Comparison of ENCODE assay signal across 1 cellular context in genomic region chr5:138213161-138214029, GRCh38.
A peak's percentile ranks its signal among the peaks of the same experiment; 100 is the strongest.
TF ChIP-seq lines count a peak whose summit lies in the region.

A gene with protein sequence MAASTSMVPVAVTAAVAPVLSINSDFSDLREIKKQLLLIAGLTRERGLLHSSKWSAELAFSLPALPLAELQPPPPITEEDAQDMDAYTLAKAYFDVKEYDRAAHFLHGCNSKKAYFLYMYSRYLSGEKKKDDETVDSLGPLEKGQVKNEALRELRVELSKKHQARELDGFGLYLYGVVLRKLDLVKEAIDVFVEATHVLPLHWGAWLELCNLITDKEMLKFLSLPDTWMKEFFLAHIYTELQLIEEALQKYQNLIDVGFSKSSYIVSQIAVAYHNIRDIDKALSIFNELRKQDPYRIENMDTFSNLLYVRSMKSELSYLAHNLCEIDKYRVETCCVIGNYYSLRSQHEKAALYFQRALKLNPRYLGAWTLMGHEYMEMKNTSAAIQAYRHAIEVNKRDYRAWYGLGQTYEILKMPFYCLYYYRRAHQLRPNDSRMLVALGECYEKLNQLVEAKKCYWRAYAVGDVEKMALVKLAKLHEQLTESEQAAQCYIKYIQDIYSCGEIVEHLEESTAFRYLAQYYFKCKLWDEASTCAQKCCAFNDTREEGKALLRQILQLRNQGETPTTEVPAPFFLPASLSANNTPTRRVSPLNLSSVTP (minus strand): TSS chr5:138213323. CDS start chr5:138213312, 11 bp downstream.

TF ChIP-seq in K562, 482 proteins besides CTCF, POLR2A, EP300 and RAD21 (continued from another document and continues in another):
- TF ChIP-seq, protein P1, sequence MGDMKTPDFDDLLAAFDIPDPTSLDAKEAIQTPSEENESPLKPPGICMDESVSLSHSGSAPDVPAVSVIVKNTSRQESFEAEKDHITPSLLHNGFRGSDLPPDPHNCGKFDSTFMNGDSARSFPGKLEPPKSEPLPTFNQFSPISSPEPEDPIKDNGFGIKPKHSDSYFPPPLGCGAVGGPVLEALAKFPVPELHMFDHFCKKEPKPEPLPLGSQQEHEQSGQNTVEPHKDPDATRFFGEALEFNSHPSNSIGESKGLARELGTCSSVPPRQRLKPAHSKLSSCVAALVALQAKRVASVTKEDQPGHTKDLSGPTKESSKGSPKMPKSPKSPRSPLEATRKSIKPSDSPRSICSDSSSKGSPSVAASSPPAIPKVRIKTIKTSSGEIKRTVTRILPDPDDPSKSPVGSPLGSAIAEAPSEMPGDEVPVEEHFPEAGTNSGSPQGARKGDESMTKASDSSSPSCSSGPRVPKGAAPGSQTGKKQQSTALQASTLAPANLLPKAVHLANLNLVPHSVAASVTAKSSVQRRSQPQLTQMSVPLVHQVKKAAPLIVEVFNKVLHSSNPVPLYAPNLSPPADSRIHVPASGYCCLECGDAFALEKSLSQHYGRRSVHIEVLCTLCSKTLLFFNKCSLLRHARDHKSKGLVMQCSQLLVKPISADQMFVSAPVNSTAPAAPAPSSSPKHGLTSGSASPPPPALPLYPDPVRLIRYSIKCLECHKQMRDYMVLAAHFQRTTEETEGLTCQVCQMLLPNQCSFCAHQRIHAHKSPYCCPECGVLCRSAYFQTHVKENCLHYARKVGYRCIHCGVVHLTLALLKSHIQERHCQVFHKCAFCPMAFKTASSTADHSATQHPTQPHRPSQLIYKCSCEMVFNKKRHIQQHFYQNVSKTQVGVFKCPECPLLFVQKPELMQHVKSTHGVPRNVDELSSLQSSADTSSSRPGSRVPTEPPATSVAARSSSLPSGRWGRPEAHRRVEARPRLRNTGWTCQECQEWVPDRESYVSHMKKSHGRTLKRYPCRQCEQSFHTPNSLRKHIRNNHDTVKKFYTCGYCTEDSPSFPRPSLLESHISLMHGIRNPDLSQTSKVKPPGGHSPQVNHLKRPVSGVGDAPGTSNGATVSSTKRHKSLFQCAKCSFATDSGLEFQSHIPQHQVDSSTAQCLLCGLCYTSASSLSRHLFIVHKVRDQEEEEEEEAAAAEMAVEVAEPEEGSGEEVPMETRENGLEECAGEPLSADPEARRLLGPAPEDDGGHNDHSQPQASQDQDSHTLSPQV (IDR thresholded peaks at IDR 0.05), result no peak
- TF ChIP-seq NR4A1 (CRISPR knock-in tag; IDR thresholded peaks at IDR 0.05) (no peak), NR4A1 (tag; IDR thresholded peaks at IDR 0.05) (no peak), ZNF764 (CRISPR knock-in tag; IDR thresholded peaks at IDR 0.05; ENCODE audit: low read depth) (no peak), BRCA1 (IDR thresholded peaks at IDR 0.05) (no peak), BRCA1 (CRISPR knock-in tag; IDR thresholded peaks at IDR 0.05) (no peak), SAFB2 (IDR thresholded peaks at IDR 0.05; ENCODE audit: borderline replicate concordance, low read depth, low read length, severe bottlenecking) (no peak), ARID2 (IDR thresholded peaks at IDR 0.05) (no peak), FOXJ3 (CRISPR knock-in tag; IDR thresholded peaks at IDR 0.05) (no peak), KLF16 (IDR thresholded peaks at IDR 0.05) (no peak), CAMTA2 (CRISPR knock-in tag; conservative IDR thresholded peaks at IDR 0.05) (no peak), RNF2 (IDR thresholded peaks at IDR 0.05) (no peak), CREB3L1 (IDR thresholded peaks at IDR 0.05; ENCODE audit: borderline replicate concordance, low read depth) (0 out of 2 replicates have a peak, but pooled peaks have one; percentile 11), PKNOX1 (IDR thresholded peaks at IDR 0.05) (peak; percentile 94), XRCC5 (IDR thresholded peaks at IDR 0.05; ENCODE audit: low read depth, low read length) (0 out of 2 replicates have a peak, but pooled peaks have one; percentile 16), RBM15 (IDR thresholded peaks at IDR 0.05; ENCODE audit: insufficient read depth, low read length) (no peak), TAL1 (IDR thresholded peaks at IDR 0.05) (no peak; the same call in 1 of the 2 replicates), HSF4 (CRISPR knock-in tag; IDR thresholded peaks at IDR 0.05; ENCODE audit: borderline replicate concordance) (no peak), BACH1 (tag; IDR thresholded peaks at IDR 0.05) (no peak), PPARD (CRISPR knock-in tag; IDR thresholded peaks at IDR 0.05) (no peak), ZNF41 (CRISPR knock-in tag; conservative IDR thresholded peaks at IDR 0.05) (0 out of 2 replicates have a peak, but pooled peaks have one; percentile 17), ZNF253 (CRISPR knock-in tag; conservative IDR thresholded peaks at IDR 0.05) (no peak), TFAM (CRISPR knock-in tag; conservative IDR thresholded peaks at IDR 0.05) (no peak), ZNF165 (CRISPR knock-in tag; IDR thresholded peaks at IDR 0.05; ENCODE audit: borderline replicate concordance) (no peak), SNRNP70 (optimal IDR thresholded peaks at IDR 0.05; ENCODE audit: low read depth, low read length) (no peak), NFIC (IDR thresholded peaks at IDR 0.05) (no peak), SP2 (IDR thresholded peaks at IDR 0.05; ENCODE audit: extremely low read depth, low read depth, low read length, poor library complexity, severe bottlenecking) (peak; percentile 39), SMAD1 (IDR thresholded peaks at IDR 0.05; ENCODE audit: low read depth, low read length, partially characterized antibody) (peak; percentile 54), FOXA3 (CRISPR knock-in tag; conservative IDR thresholded peaks at IDR 0.05 in 1 of 2, IDR thresholded peaks at IDR 0.05 in 1 of 2) (no peak), ZNF277 (CRISPR knock-in tag; IDR thresholded peaks at IDR 0.05; ENCODE audit: borderline replicate concordance) (no peak), LCOR (CRISPR knock-in tag; IDR thresholded peaks at IDR 0.05) (peak; percentile 57; the same call in 1 of the 2 replicates), NR3C1 (CRISPR knock-in tag; IDR thresholded peaks at IDR 0.05) (no peak), SREBF1 (IDR thresholded peaks at IDR 0.05; ENCODE audit: borderline replicate concordance, low read depth, low read length) (no peak), PHF8 (IDR thresholded peaks at IDR 0.05; ENCODE audit: borderline replicate concordance, low read length) (peak; percentile 98), SRSF9 (IDR thresholded peaks at IDR 0.05; ENCODE audit: borderline replicate concordance, low read depth, low read length) (no peak), ZNF143 (CRISPR knock-in tag; IDR thresholded peaks at IDR 0.05) (no peak), XRCC4 (IDR thresholded peaks at IDR 0.05; ENCODE audit: extremely low read depth, insufficient read depth, insufficient read length) (no peak), ZNF217 (CRISPR knock-in tag; IDR thresholded peaks at IDR 0.05) (no peak), HNRNPLL (IDR thresholded peaks at IDR 0.05; ENCODE audit: low read depth, low read length, poor library complexity, severe bottlenecking) (no peak), NFXL1 (CRISPR knock-in tag; IDR thresholded peaks at IDR 0.05) (no peak), NFYB (IDR thresholded peaks at IDR 0.05; ENCODE audit: extremely low read depth, insufficient read length) (peak; percentile 77), NFRKB (IDR thresholded peaks at IDR 0.05; ENCODE audit: low read depth) (peak; percentile 89), FOXJ2 (tag; IDR thresholded peaks at IDR 0.05) (no peak), RBBP5 (IDR thresholded peaks at IDR 0.05; ENCODE audit: borderline replicate concordance, insufficient read depth, low read length, poor library complexity, severe bottlenecking) (peak; percentile 90), CBFA2T2 (conservative IDR thresholded peaks at IDR 0.05) (no peak), HNRNPH1 (optimal IDR thresholded peaks at IDR 0.05; ENCODE audit: low read depth, low read length) (no peak), C11orf30 (IDR thresholded peaks at IDR 0.05; ENCODE audit: low read depth) (peak; percentile 99), MTA3 (IDR thresholded peaks at IDR 0.05; ENCODE audit: borderline replicate concordance) (no peak; the same call in 1 of the 2 replicates), WHSC1 (IDR thresholded peaks at IDR 0.05; ENCODE audit: low read length) (no peak)
- TF ChIP-seq, protein P2, sequence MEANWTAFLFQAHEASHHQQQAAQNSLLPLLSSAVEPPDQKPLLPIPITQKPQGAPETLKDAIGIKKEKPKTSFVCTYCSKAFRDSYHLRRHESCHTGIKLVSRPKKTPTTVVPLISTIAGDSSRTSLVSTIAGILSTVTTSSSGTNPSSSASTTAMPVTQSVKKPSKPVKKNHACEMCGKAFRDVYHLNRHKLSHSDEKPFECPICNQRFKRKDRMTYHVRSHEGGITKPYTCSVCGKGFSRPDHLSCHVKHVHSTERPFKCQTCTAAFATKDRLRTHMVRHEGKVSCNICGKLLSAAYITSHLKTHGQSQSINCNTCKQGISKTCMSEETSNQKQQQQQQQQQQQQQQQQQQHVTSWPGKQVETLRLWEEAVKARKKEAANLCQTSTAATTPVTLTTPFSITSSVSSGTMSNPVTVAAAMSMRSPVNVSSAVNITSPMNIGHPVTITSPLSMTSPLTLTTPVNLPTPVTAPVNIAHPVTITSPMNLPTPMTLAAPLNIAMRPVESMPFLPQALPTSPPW (CRISPR knock-in tag; IDR thresholded peaks at IDR 0.05), result peak; percentile 25; the same call in 1 of the 2 replicates
- TF ChIP-seq, protein P3, sequence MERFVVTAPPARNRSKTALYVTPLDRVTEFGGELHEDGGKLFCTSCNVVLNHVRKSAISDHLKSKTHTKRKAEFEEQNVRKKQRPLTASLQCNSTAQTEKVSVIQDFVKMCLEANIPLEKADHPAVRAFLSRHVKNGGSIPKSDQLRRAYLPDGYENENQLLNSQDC (CRISPR knock-in tag; IDR thresholded peaks at IDR 0.05), result no peak
- TF ChIP-seq, protein P4, sequence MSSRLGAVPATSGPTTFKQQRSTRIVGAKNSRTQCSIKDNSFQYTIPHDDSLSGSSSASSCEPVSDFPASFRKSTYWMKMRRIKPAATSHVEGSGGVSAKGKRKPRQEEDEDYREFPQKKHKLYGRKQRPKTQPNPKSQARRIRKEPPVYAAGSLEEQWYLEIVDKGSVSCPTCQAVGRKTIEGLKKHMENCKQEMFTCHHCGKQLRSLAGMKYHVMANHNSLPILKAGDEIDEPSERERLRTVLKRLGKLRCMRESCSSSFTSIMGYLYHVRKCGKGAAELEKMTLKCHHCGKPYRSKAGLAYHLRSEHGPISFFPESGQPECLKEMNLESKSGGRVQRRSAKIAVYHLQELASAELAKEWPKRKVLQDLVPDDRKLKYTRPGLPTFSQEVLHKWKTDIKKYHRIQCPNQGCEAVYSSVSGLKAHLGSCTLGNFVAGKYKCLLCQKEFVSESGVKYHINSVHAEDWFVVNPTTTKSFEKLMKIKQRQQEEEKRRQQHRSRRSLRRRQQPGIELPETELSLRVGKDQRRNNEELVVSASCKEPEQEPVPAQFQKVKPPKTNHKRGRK (tag; IDR thresholded peaks at IDR 0.05), result no peak
- TF ChIP-seq, protein P5, sequence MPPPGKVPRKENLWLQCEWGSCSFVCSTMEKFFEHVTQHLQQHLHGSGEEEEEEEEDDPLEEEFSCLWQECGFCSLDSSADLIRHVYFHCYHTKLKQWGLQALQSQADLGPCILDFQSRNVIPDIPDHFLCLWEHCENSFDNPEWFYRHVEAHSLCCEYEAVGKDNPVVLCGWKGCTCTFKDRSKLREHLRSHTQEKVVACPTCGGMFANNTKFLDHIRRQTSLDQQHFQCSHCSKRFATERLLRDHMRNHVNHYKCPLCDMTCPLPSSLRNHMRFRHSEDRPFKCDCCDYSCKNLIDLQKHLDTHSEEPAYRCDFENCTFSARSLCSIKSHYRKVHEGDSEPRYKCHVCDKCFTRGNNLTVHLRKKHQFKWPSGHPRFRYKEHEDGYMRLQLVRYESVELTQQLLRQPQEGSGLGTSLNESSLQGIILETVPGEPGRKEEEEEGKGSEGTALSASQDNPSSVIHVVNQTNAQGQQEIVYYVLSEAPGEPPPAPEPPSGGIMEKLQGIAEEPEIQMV (tag; conservative IDR thresholded peaks at IDR 0.05; ENCODE audit: low read depth), result no peak
- TF ChIP-seq, protein P6, sequence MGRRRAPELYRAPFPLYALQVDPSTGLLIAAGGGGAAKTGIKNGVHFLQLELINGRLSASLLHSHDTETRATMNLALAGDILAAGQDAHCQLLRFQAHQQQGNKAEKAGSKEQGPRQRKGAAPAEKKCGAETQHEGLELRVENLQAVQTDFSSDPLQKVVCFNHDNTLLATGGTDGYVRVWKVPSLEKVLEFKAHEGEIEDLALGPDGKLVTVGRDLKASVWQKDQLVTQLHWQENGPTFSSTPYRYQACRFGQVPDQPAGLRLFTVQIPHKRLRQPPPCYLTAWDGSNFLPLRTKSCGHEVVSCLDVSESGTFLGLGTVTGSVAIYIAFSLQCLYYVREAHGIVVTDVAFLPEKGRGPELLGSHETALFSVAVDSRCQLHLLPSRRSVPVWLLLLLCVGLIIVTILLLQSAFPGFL (CRISPR knock-in tag; IDR thresholded peaks at IDR 0.05), result no peak
